33 cellular contexts compared by ENCODE assay signal in the genomic region with DNA sequence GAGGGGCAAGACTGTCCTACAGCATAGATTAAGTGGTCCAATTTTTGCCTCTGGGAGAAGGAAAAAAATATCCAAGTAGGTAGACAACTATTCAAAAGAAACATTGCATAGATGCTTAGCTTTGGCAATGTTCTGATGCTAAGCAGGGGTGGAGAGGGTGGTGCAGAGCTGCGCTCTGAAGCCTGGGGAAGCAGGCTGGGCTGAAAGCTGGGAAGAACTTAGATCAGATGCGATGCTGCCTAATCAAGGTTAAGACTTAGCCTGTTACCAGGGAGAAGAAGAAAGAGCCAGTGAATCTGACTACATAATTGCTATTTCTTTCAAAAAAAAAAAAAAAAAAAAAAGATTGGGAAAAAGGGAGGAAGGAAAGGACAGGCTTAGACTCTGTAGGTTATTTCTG.
"Had no signal": no experiment of that assay in that cellular context is flagged by ENCODE, and none has a peak within 500 bp of the region (broad histone marks: within the 10 kb centered on the region; RNA-seq: fewer than 3 reads in every experiment).

No MANE protein-coding gene starts in this region.

- DNase-seq: Karpas-422, Kasumi-1, MG63, MM.1S, MV-4-11, NCI-H1048, NCI-H1092, NCI-H1092 treated with DMSO at 0.1 percent for 48 hours, NCI-H1105, NCI-H1105 treated with DMSO at 0.1 percent for 48 hours, NCI-H1417, NCI-H1417 treated with DMSO at 0.1 percent for 48 hours, NCI-H1436, NCI-H1436 treated with DMSO at 0.1 percent for 48 hours, NCI-H146, NCI-H1694, NCI-H1694 treated with DMSO at 0.1 percent for 48 hours, NCI-H187, NCI-H187 treated with DMSO at 0.1 percent for 48 hours, NCI-H1930, NCI-H2029, NCI-H2029 treated with DMSO at 0.1 percent for 48 hours, NCI-H2081, NCI-H2081 treated with DMSO at 0.1 percent for 48 hours, NCI-H2107, NCI-H2171, NCI-H2171 treated with DMSO at 0.1 percent for 48 hours, NCI-H2227 treated with DMSO at 0.1 percent for 48 hours, NCI-H226, NCI-H345, NCI-H446, NCI-H446 treated with DMSO at 0.1 percent for 48 hours, NCI-H510A had no signal
